12 cellular contexts compared by ENCODE assay signal in genomic region chr7:95491634-95492314, GRCh38. TPM values are rescaled to one million over a fixed set of nuclear protein-coding genes. Genes with fewer than 3 reads are reported as not detected.
DNase-seq lines count a peak whose midpoint lies in the region; ATAC-seq and TF ChIP-seq lines count a peak whose summit lies in the region.
"Had no signal": no experiment of that assay in that cellular context is flagged by ENCODE, and none has a peak within 500 bp of the region (broad histone marks: within the 10 kb centered on the region; RNA-seq: fewer than 3 reads in every experiment).

No MANE protein-coding gene starts in this region.

- H3K9me3 Mint-ChIP-seq in type B pancreatic cell, result no peaks in the 10 kb centered on the region
- H3K9me3 Mint-ChIP-seq: natural killer cell treated with Interleukin-12 subunit alpha and Interleukin-12 subunit beta and Interleukin-15 and Interleukin-18, amount 100 ng/mL, for 72 hours had no signal

- peak; percentile 23 for DNase-seq in SIG-M5 treated with dmso at 0.1 percent for 504 hours (lab: John Stamatoyannopoulos, UW; ENCODE audit: unreplicated experiment)
- no peak for DNase-seq in SIG-M5 (lab: John Stamatoyannopoulos, UW)
- peak; percentile 55 for DNase-seq in NCI-H2227 treated with DMSO at 0.1 percent for 48 hours (lab: John Stamatoyannopoulos, UW)
- DNase-seq in type B pancreatic cell (ENCODE audit: extremely low spot score, unreplicated experiment), result no peak
- DNase-seq in right atrium auricular region (ENCODE audit: low spot score), result no peak
- DNase-seq in SHP77 (lab: John Stamatoyannopoulos, UW), result no peak
- no peak for DNase-seq in activated CD4-positive, CD25-positive, alpha-beta regulatory T cell (lab: John Stamatoyannopoulos, UW)
- DNase-seq: stimulated activated CD4-positive, alpha-beta T cell treated with anti-CD3 and anti-CD28 coated beads, Interleukin-12 subunit alpha, Interleukin-12 subunit beta, amount 100 ng/mL, for 4 hours; T1000 had no signal

- no peak overlapping the region for H3K27ac ChIP-seq in right atrium auricular region
- H3K27ac ChIP-seq: ascending aorta had no signal

- H3K4me1 ChIP-seq in right atrium auricular region, result no peaks in the 10 kb centered on the region
- H3K4me1 ChIP-seq: ascending aorta had no signal

- ATAC-seq in esophagus mucosa, result peak; percentile 20
- ATAC-seq: natural killer cell treated with Interleukin-12 subunit alpha and Interleukin-12 subunit beta and Interleukin-15 and Interleukin-18, amount 100 ng/mL, for 72 hours had no signal

- H3K9me3 ChIP-seq in right atrium auricular region, result no peaks in the 10 kb centered on the region
- H3K9me3 ChIP-seq: ascending aorta had no signal

- peaks cover 3% of the 10 kb centered on the region for H3K27me3 Mint-ChIP-seq in type B pancreatic cell

- H3K4me3 Mint-ChIP-seq in type B pancreatic cell, result peak overlapping the region; percentile 53
- H3K4me3 Mint-ChIP-seq: natural killer cell treated with Interleukin-12 subunit alpha and Interleukin-12 subunit beta and Interleukin-15 and Interleukin-18, amount 100 ng/mL, for 72 hours had no signal

- no peak overlapping the region for H3K4me3 ChIP-seq in right atrium auricular region
- H3K4me3 ChIP-seq: ascending aorta had no signal

- H3K36me3 Mint-ChIP-seq in type B pancreatic cell, result no peaks in the 10 kb centered on the region
- H3K36me3 Mint-ChIP-seq: natural killer cell treated with Interleukin-12 subunit alpha and Interleukin-12 subunit beta and Interleukin-15 and Interleukin-18, amount 100 ng/mL, for 72 hours had no signal

- peaks cover 33% of the 10 kb centered on the region for H3K4me1 Mint-ChIP-seq in type B pancreatic cell (ENCODE audit: unreplicated experiment)

- no peaks in the 10 kb centered on the region for H3K36me3 ChIP-seq in right atrium auricular region
- H3K36me3 ChIP-seq: ascending aorta had no signal

- peak overlapping the region; percentile 91 for H3K27ac Mint-ChIP-seq in type B pancreatic cell
- H3K27ac Mint-ChIP-seq: natural killer cell treated with Interleukin-12 subunit alpha and Interleukin-12 subunit beta and Interleukin-15 and Interleukin-18, amount 100 ng/mL, for 72 hours had no signal

- H3K27me3 ChIP-seq in right atrium auricular region, result no peaks in the 10 kb centered on the region
- H3K27me3 ChIP-seq: ascending aorta had no signal

- TF ChIP-seq CTCF in type B pancreatic cell (conservative IDR thresholded peaks at IDR 0.05) (no peak), right atrium auricular region (IDR thresholded peaks at IDR 0.05) (no peak)

RNA-seq across cellular contexts. Expression of gene ASB4, which starts 6.0 kb away (rescaled TPM):
- total RNA-seq in esophagus mucosa (not detected), type B pancreatic cell (ENCODE audit: low replicate concordance) (0.07 and 0.31 TPM in 2 replicates), right atrium auricular region (1 to 10 TPM; 1.5 to 4.6 TPM)
- total RNA-seq: natural killer cell treated with Interleukin-12 subunit alpha and Interleukin-12 subunit beta and Interleukin-15 and Interleukin-18, amount 100 ng/mL, for 72 hours had no signal

RNA-seq across cellular contexts. Expression of gene PON2, which starts 56.9 kb away (rescaled TPM):
- 35.3 TPM for total RNA-seq in esophagus mucosa
- total RNA-seq in type B pancreatic cell (ENCODE audit: low replicate concordance), result 45.4 and 79.2 TPM in 2 replicates
- total RNA-seq in right atrium auricular region, result 10 to 100 TPM; 45.4 to 77.1 TPM

Comparison
In these comparisons a context has a peak if more than half of its experiments do, and no peak if none do; other contexts are left out.
1. DNase-seq: peak in SIG-M5 treated with dmso at 0.1 percent for 504 hours (single experiment) and NCI-H2227 treated with DMSO at 0.1 percent for 48 hours (single experiment); none in SIG-M5 (single experiment), type B pancreatic cell (single experiment), right atrium auricular region (single experiment), SHP77 (0 of 2) and activated CD4-positive, CD25-positive, alpha-beta regulatory T cell (0 of 4).